ENCODE assay signal across 8 cellular contexts in genomic region chr16:2753523-2754020, GRCh38. TPM values are rescaled to one million over a fixed set of nuclear protein-coding genes. Genes with fewer than 3 reads are reported as not detected.
DNase-seq lines count a peak whose midpoint lies in the region; ATAC-seq and TF ChIP-seq lines count a peak whose summit lies in the region.

No MANE protein-coding gene starts in this region.

- intact Hi-C loops in activated naive CD4-positive, alpha-beta T cell treated with anti-CD3 and anti-CD28 coated beads for 36 hours (cut with micrococcal nuclease): loop anchor here (2.0 to 5.0 kb wide), 3 partner anchors 81 to 599 kb away; partner anchors contain the start of genes HCFC1R1, THOC6, TNFRSF12A and TRAF7
- intact Hi-C loops in ascending aorta (cut with DNase I): loop anchor here (5.0 to 10.0 kb wide), 2 partner anchors 154 to 329 kb away; partner anchors contain the start of gene CCNF

- H3K27me3 Mint-ChIP-seq in activated naive CD4-positive, alpha-beta T cell treated with anti-CD3 and anti-CD28 coated beads for 36 hours (ENCODE audit: low read depth): no peaks in the 10 kb centered on the region

- H3K9me3 ChIP-seq in ascending aorta: no peaks in the 10 kb centered on the region

- peaks cover 50% of the 10 kb centered on the region for H3K36me3 Mint-ChIP-seq in activated naive CD4-positive, alpha-beta T cell treated with anti-CD3 and anti-CD28 coated beads for 36 hours (ENCODE audit: low read depth)

- no peaks in the 10 kb centered on the region for H3K27me3 ChIP-seq in ascending aorta
- no peaks in the 10 kb centered on the region for H3K27me3 ChIP-seq in kidney epithelial cell (ENCODE audit: control insufficient read depth, insufficient read depth, low read length)

- peaks cover 48% of the 10 kb centered on the region for H3K4me1 Mint-ChIP-seq in activated naive CD4-positive, alpha-beta T cell treated with anti-CD3 and anti-CD28 coated beads for 36 hours (ENCODE audit: low read depth)

- H3K9me3 Mint-ChIP-seq in activated naive CD4-positive, alpha-beta T cell treated with anti-CD3 and anti-CD28 coated beads for 36 hours: no peaks in the 10 kb centered on the region

- H3K4me3 ChIP-seq in ascending aorta: peak overlapping the region; percentile 86 to 96
- H3K4me3 ChIP-seq in kidney epithelial cell (ENCODE audit: low read depth, low read length): peak overlapping the region; percentile 55

- H3K4me3 Mint-ChIP-seq in activated naive CD4-positive, alpha-beta T cell treated with anti-CD3 and anti-CD28 coated beads for 36 hours: peak overlapping the region; percentile 80

- CTCF ChIA-PET in activated naive CD4-positive, alpha-beta T cell treated with anti-CD3 and anti-CD28 coated beads for 36 hours (lab: Charles Lee): no interaction called here

- H3K36me3 ChIP-seq in ascending aorta (peaks cover 16 to 25% of the 10 kb centered on the region in 2 donors), kidney epithelial cell (ENCODE audit: control insufficient read depth, insufficient read depth, low read length) (peaks cover 3% of the 10 kb centered on the region)

- peak overlapping the region; percentile 97 to 98 for H3K27ac ChIP-seq in ascending aorta
- peak overlapping the region; percentile 81 for H3K27ac ChIP-seq in temporal lobe (ENCODE audit: low read depth, low read length)

- DNase-seq in activated naive CD4-positive, alpha-beta T cell treated with anti-CD3 and anti-CD28 coated beads for 36 hours: no peak
- DNase-seq in activated naive CD4-positive, alpha-beta T cell (lab: John Stamatoyannopoulos, UW): no peak
- DNase-seq in ascending aorta (ENCODE audit: low spot score in 2 of 2): no peak
- DNase-seq in kidney epithelial cell (ENCODE audit: low read depth): no peak
- DNase-seq in T-helper 9 cell: no peak
- no peak for DNase-seq in activated CD4-positive, alpha-beta T cell treated with anti-CD3 and anti-CD28 coated beads for 1 hour

- TF ChIP-seq CTCF in ascending aorta (IDR thresholded peaks at IDR 0.05): no peak
- TF ChIP-seq CTCF in kidney epithelial cell (IDR thresholded peaks at IDR 0.05; ENCODE audit: insufficient read depth, low read length, poor library complexity, severe bottlenecking): no peak

- ATAC-seq in GM19395 (IDR thresholded peaks at IDR 0.05; ENCODE audit: unreplicated experiment): no peak

- peaks cover 18 to 35% of the 10 kb centered on the region in 2 donors for H3K4me1 ChIP-seq in ascending aorta

- peak overlapping the region; percentile 89 for H3K27ac Mint-ChIP-seq in activated naive CD4-positive, alpha-beta T cell treated with anti-CD3 and anti-CD28 coated beads for 36 hours

RNA-seq across cellular contexts. Expression of gene SRRM2, which starts 1.1 kb away (rescaled TPM):
- 100 to 1,000 TPM; 607 to 649 TPM for total RNA-seq in activated naive CD4-positive, alpha-beta T cell treated with anti-CD3 and anti-CD28 coated beads for 36 hours
- total RNA-seq in ascending aorta: 359 TPM
- total RNA-seq in kidney epithelial cell: 82.6 and 136 TPM in 2 replicates
- 81.6 TPM for total RNA-seq in temporal lobe

RNA-seq across cellular contexts. Expression of gene ELOB, which starts 23.5 kb away (rescaled TPM):
- 100 to 1,000 TPM; 177 to 189 TPM for total RNA-seq in activated naive CD4-positive, alpha-beta T cell treated with anti-CD3 and anti-CD28 coated beads for 36 hours
- total RNA-seq in ascending aorta: 1,184 TPM
- 557 and 714 TPM in 2 replicates for total RNA-seq in kidney epithelial cell
- total RNA-seq in temporal lobe: 70.8 TPM

RNA-seq across cellular contexts. Expression of gene PRSS27, which starts 33.5 kb away (rescaled TPM):
- 1 to 10 TPM; 1.7 to 2.4 TPM for total RNA-seq in activated naive CD4-positive, alpha-beta T cell treated with anti-CD3 and anti-CD28 coated beads for 36 hours
- total RNA-seq in ascending aorta (not detected), kidney epithelial cell (2.9 and 3.1 TPM in 2 replicates), temporal lobe (2.0 TPM)

RNA-seq across cellular contexts. Expression of gene PRSS33, which starts 33.8 kb away (rescaled TPM):
- total RNA-seq in activated naive CD4-positive, alpha-beta T cell treated with anti-CD3 and anti-CD28 coated beads for 36 hours: under 1 TPM; 0.12 to 0.17 TPM
- total RNA-seq in ascending aorta (15.4 TPM), kidney epithelial cell (not detected in 2 replicates), temporal lobe (0.25 TPM)

RNA-seq across cellular contexts. Expression of gene PRSS41, which starts 44.7 kb away (rescaled TPM):
- total RNA-seq in activated naive CD4-positive, alpha-beta T cell treated with anti-CD3 and anti-CD28 coated beads for 36 hours: not detected
- total RNA-seq in ascending aorta (not detected), kidney epithelial cell (not detected in 2 replicates), temporal lobe (not detected)
